ENCODE assay signal across 21 cellular contexts in genomic region chr6:141307309-141307998, GRCh38.
DNase-seq lines count a peak whose midpoint lies in the region; ATAC-seq lines count a peak whose summit lies in the region.
"Had no signal": no experiment of that assay in that cellular context is flagged by ENCODE, and none has a peak within 500 bp of the region (broad histone marks: within the 10 kb centered on the region; RNA-seq: fewer than 3 reads in every experiment).

No MANE protein-coding gene starts in this region.

- H3K36me3 Mint-ChIP-seq in central memory CD8-positive, alpha-beta T cell (ENCODE audit: insufficient read depth): peaks cover 2% of the 10 kb centered on the region
- H3K36me3 Mint-ChIP-seq in stimulated activated naive B cell treated with anti-CD40 and anti-IgM and Interleukin-4, amounts not matched to agents 10 μg/mL and 1 μg/mL and 100 μg/mL, for 72 hours: no peaks in the 10 kb centered on the region
- H3K36me3 Mint-ChIP-seq: brain had no signal

- H3K4me3 Mint-ChIP-seq in central memory CD8-positive, alpha-beta T cell: no peak overlapping the region
- H3K4me3 Mint-ChIP-seq in stimulated activated naive B cell treated with anti-CD40 and anti-IgM and Interleukin-4, amounts not matched to agents 10 μg/mL and 1 μg/mL and 100 μg/mL, for 72 hours: no peak overlapping the region
- H3K4me3 Mint-ChIP-seq: brain, nephron had no signal

- H3K9me3 Mint-ChIP-seq in central memory CD8-positive, alpha-beta T cell: no peaks in the 10 kb centered on the region
- peaks cover 0 to 2% of the 10 kb centered on the region in 2 donors for H3K9me3 Mint-ChIP-seq in stimulated activated naive B cell treated with anti-CD40 and anti-IgM and Interleukin-4, amounts not matched to agents 10 μg/mL and 1 μg/mL and 100 μg/mL, for 72 hours

- peak; percentile 36 for ATAC-seq in central memory CD8-positive, alpha-beta T cell (replicated peaks; ENCODE audit: extremely low read depth, poor library complexity, severe bottlenecking)
- peak; percentile 58 to 65 for ATAC-seq in stimulated activated naive B cell treated with anti-CD40 and anti-IgM and Interleukin-4, amounts not matched to agents 10 μg/mL and 1 μg/mL and 100 μg/mL, for 72 hours (replicated peaks)
- no peak for ATAC-seq in HG02885 (IDR thresholded peaks at IDR 0.05; ENCODE audit: poor library complexity, unreplicated experiment)
- ATAC-seq: right lobe of liver had no signal

- no peaks in the 10 kb centered on the region for H3K4me1 Mint-ChIP-seq in central memory CD8-positive, alpha-beta T cell
- H3K4me1 Mint-ChIP-seq in stimulated activated naive B cell treated with anti-CD40 and anti-IgM and Interleukin-4, amounts not matched to agents 10 μg/mL and 1 μg/mL and 100 μg/mL, for 72 hours: peaks cover 0 to 3% of the 10 kb centered on the region in 2 donors
- H3K4me1 Mint-ChIP-seq: brain had no signal

- peak; percentile 1 for DNase-seq in activated T-cell treated with anti-CD3 and anti-CD28 coated beads for 4 hours
- no peak for DNase-seq in activated T-cell treated with anti-CD3 and anti-CD28 coated beads, Interleukin-2, amount 50 U/mL, for 1 hour
- DNase-seq in activated T-cell treated with anti-CD3 and anti-CD28 coated beads for 48 hours (ENCODE audit: low read depth): peak; percentile 1
- DNase-seq in central memory CD8-positive, alpha-beta T cell (ENCODE audit: low spot score in 2 of 2): no peak
- peak; percentile 4 for DNase-seq in stimulated activated naive B cell treated with anti-CD40 and anti-IgM and Interleukin-4, amounts not matched to agents 10 μg/mL and 1 μg/mL and 100 μg/mL, for 72 hours
- DNase-seq in retina: no peak
- DNase-seq in GM03348 (ENCODE audit: low spot score): no peak
- DNase-seq: ACHN; activated CD8-positive, alpha-beta memory T cell treated with anti-CD3 and anti-CD28 coated beads, Interleukin-2, amount 50 U/mL, for 48 hours; C1 segment of cervical spinal cord; effector CD8-positive, alpha-beta T cell; hypothalamus; left ventricle myocardium inferior; midbrain; NCI-H1694; NCI-H82; right lobe of liver; trophoblast cell had no signal

- H3K27me3 Mint-ChIP-seq in central memory CD8-positive, alpha-beta T cell: no peaks in the 10 kb centered on the region
- no peaks in the 10 kb centered on the region for H3K27me3 Mint-ChIP-seq in stimulated activated naive B cell treated with anti-CD40 and anti-IgM and Interleukin-4, amounts not matched to agents 10 μg/mL and 1 μg/mL and 100 μg/mL, for 72 hours

- H3K27ac Mint-ChIP-seq in central memory CD8-positive, alpha-beta T cell (ENCODE audit: low read depth): no peak overlapping the region
- H3K27ac Mint-ChIP-seq in stimulated activated naive B cell treated with anti-CD40 and anti-IgM and Interleukin-4, amounts not matched to agents 10 μg/mL and 1 μg/mL and 100 μg/mL, for 72 hours: peak overlapping the region; percentile 31
- H3K27ac Mint-ChIP-seq: brain, nephron had no signal

Comparison
In these comparisons a context has a peak if more than half of its experiments do, and no peak if none do; other contexts are left out.
1. DNase-seq: peak in activated T-cell treated with anti-CD3 and anti-CD28 coated beads for 4 hours (single experiment), activated T-cell treated with anti-CD3 and anti-CD28 coated beads for 48 hours (single experiment) and stimulated activated naive B cell treated with anti-CD40 and anti-IgM and Interleukin-4, amounts not matched to agents 10 μg/mL and 1 μg/mL and 100 μg/mL, for 72 hours (single experiment); none in activated T-cell treated with anti-CD3 and anti-CD28 coated beads, Interleukin-2, amount 50 U/mL, for 1 hour (single experiment), central memory CD8-positive, alpha-beta T cell (0 of 2), retina (single experiment) and GM03348 (single experiment).